11 cellular contexts compared by ENCODE assay signal in genomic region chr19:50759886-50760285, GRCh38. TPM values are rescaled to one million over a fixed set of nuclear protein-coding genes. Genes with fewer than 3 reads are reported as not detected.
A peak's percentile ranks its signal among the peaks of the same experiment; 100 is the strongest.
DNase-seq lines count a peak whose midpoint lies in the region; ATAC-seq, FAIRE-seq and TF ChIP-seq lines count a peak whose summit lies in the region.
"Had no signal": no experiment of that assay in that cellular context is flagged by ENCODE, and none has a peak within 500 bp of the region (broad histone marks: within the 10 kb centered on the region; RNA-seq: fewer than 3 reads in every experiment).

No MANE protein-coding gene starts in this region.

- ATAC-seq in activated CD4-positive, alpha-beta T cell treated with anti-CD3 and anti-CD28 coated beads for 36 hours: peak; percentile 72
- ATAC-seq in GM12878 (no peak), upper lobe of left lung (ENCODE audit: low FRiP score in 2 of 2) (no peak), HG03565 (IDR thresholded peaks at IDR 0.05; ENCODE audit: unreplicated experiment) (no peak), GM18909 (IDR thresholded peaks at IDR 0.05; ENCODE audit: poor library complexity, unreplicated experiment) (no peak)
- ATAC-seq: activated T-helper 17 cell treated with anti-CD3 and anti-CD28 coated beads, Interleukin-2, amount 50 U/mL, for 72 hours had no signal

- H3K27me3 Mint-ChIP-seq in activated CD4-positive, alpha-beta T cell treated with anti-CD3 and anti-CD28 coated beads for 36 hours: peaks cover 11% of the 10 kb centered on the region

- SMC1A ChIA-PET in GM12878 (lab: Charles Lee; ENCODE audit: uncharacterized antibody, unreplicated experiment): no interaction called here

- H3K4me1 Mint-ChIP-seq in activated CD4-positive, alpha-beta T cell treated with anti-CD3 and anti-CD28 coated beads for 36 hours: no peaks in the 10 kb centered on the region
- H3K4me1 Mint-ChIP-seq: activated T-helper 17 cell treated with anti-CD3 and anti-CD28 coated beads, Interleukin-2, amount 50 U/mL, for 72 hours; neural crest cell had no signal

- no TSS peak for BruUV-seq in GM12878 (replicated peaks; lab: Mats Ljungman, UMichigan)

- H3K4me1 ChIP-seq in GM12878 (ENCODE audit: control insufficient read depth, insufficient read depth, low read length) (no peaks in the 10 kb centered on the region), upper lobe of left lung (no peaks in the 10 kb centered on the region)

- TF ChIP-seq EP300 in GM12878 (IDR thresholded peaks at IDR 0.05; ENCODE audit: borderline replicate concordance in 1 of 2, control insufficient read depth in 1 of 2, low read depth in 2 of 2, low read length in 2 of 2) (no peak), upper lobe of left lung (IDR thresholded peaks at IDR 0.05) (no peak)

- WGBS in GM12878 (ENCODE audit: insufficient coverage, insufficient replicate concordance, low lambda C conversion rate, missing lambda C conversion rate): 38% methylated on average over 4 of the region's 4 CpGs
- 69 to 73% methylated on average over 4 of the region's 4 CpGs for WGBS in upper lobe of left lung, 2 donors

- H2AFZ ChIP-seq in GM12878 (ENCODE audit: control insufficient read depth, low read depth, low read length): peak overlapping the region; percentile 44; the same call in 1 of the 2 replicates

- H3K4me3 Mint-ChIP-seq in activated CD4-positive, alpha-beta T cell treated with anti-CD3 and anti-CD28 coated beads for 36 hours: no peak overlapping the region
- H3K4me3 Mint-ChIP-seq: activated T-helper 17 cell treated with anti-CD3 and anti-CD28 coated beads, Interleukin-2, amount 50 U/mL, for 72 hours; neural crest cell had no signal

- H3K9me3 ChIP-seq in GM12878 (replicated peaks; ENCODE audit: control insufficient read depth, insufficient read depth, low read length): no peaks in the 10 kb centered on the region; the same call in 2 of the 3 replicates
- peaks cover 0 to 5% (median 0%) of the 10 kb centered on the region in 4 donors for H3K9me3 ChIP-seq in upper lobe of left lung

- H3K27ac ChIP-seq in GM12878 (ENCODE audit: control insufficient read depth, insufficient read depth): no peak overlapping the region
- H3K27ac ChIP-seq in upper lobe of left lung: no peak overlapping the region
- H3K27ac ChIP-seq: coronary artery had no signal

- in situ Hi-C loops in GM12878 (cut with MboI): no loop called here

- H3K36me3 Mint-ChIP-seq in activated CD4-positive, alpha-beta T cell treated with anti-CD3 and anti-CD28 coated beads for 36 hours (ENCODE audit: low read depth): no peaks in the 10 kb centered on the region

- H3K27me3 ChIP-seq in GM12878 (replicated peaks in 1 of 2; ENCODE audit: control insufficient read depth in 2 of 2, insufficient read depth in 2 of 2, low read length in 1 of 2): peaks cover 0 to under 1% of the 10 kb centered on the region in 2 experiments; a peak in 1 of 4 replicates
- no peaks in the 10 kb centered on the region for H3K27me3 ChIP-seq in upper lobe of left lung

- H3K9ac ChIP-seq in GM12878 (ENCODE audit: control insufficient read depth, insufficient read depth, low read length): no peak overlapping the region

- no peak for DNase-seq in activated CD4-positive, alpha-beta T cell treated with anti-CD3 and anti-CD28 coated beads for 36 hours
- DNase-seq in activated CD4-positive, alpha-beta T cell treated with anti-CD3 and anti-CD28 coated beads for 48 hours: no peak
- DNase-seq in NAMALWA (ENCODE audit: low spot score) (peak; percentile 85), GM12878 (ENCODE audit: low read depth, low spot score) (no peak), retina (peak; percentile 26), upper lobe of left lung (no peak)

- TF ChIP-seq POLR2A in GM12878 (IDR thresholded peaks at IDR 0.05; ENCODE audit: low read depth, low read length) (no peak), upper lobe of left lung (IDR thresholded peaks at IDR 0.05) (no peak)

- no peak overlapping the region for H3K4me2 ChIP-seq in GM12878 (ENCODE audit: control insufficient read depth, insufficient read depth)

- no peaks in the 10 kb centered on the region for H3K9me3 Mint-ChIP-seq in activated CD4-positive, alpha-beta T cell treated with anti-CD3 and anti-CD28 coated beads for 36 hours (ENCODE audit: low read depth)

- H3K4me3 ChIP-seq in GM12878 (no peak overlapping the region), upper lobe of left lung (no peak overlapping the region)
- H3K4me3 ChIP-seq: coronary artery had no signal

- H3K79me2 ChIP-seq in GM12878 (ENCODE audit: control insufficient read depth, insufficient read depth, low read length): no peaks in the 10 kb centered on the region

- CTCF ChIA-PET in activated CD4-positive, alpha-beta T cell treated with anti-CD3 and anti-CD28 coated beads for 36 hours (lab: Charles Lee): interaction anchor here (0.6 to 0.7 kb wide), 3 partner anchors 18 to 838 kb away, joined by 3 read pairs; no protein-coding TSS in a partner anchor
- CTCF ChIA-PET in GM12878 (lab: Yijun Ruan, JAX): no interaction called here

- no peak for TF ChIP-seq CTCF in GM12878 (IDR thresholded peaks at IDR 0.05 in 2 of 3, conservative IDR thresholded peaks at IDR 0.05 in 1 of 3; ENCODE audit: control insufficient read depth in 2 of 3, extremely low read depth in 1 of 3, insufficient read depth in 1 of 3, low read depth in 3 of 3, low read length in 3 of 3)
- TF ChIP-seq CTCF in upper lobe of left lung (IDR thresholded peaks at IDR 0.05): no peak

- H4K20me1 ChIP-seq in GM12878 (ENCODE audit: control insufficient read depth, insufficient read depth): no peaks in the 10 kb centered on the region

- POLR2A ChIA-PET in activated CD4-positive, alpha-beta T cell treated with anti-CD3 and anti-CD28 coated beads for 36 hours (lab: Charles Lee): no interaction called here
- POLR2A ChIA-PET in GM12878 (lab: Charles Lee): no interaction called here

- FAIRE-seq in GM12878 (lab: Jason Lieb, UNC): no peak

- RAD21 ChIA-PET in GM12878 (lab: Charles Lee; ENCODE audit: unreplicated experiment): no interaction called here

- intact Hi-C loops in activated CD4-positive, alpha-beta T cell treated with anti-CD3 and anti-CD28 coated beads for 36 hours (cut with DNase I, micrococcal nuclease): no loop called here
- intact Hi-C loops in GM12878 (cut with micrococcal nuclease; ENCODE audit: unreplicated experiment): no loop called here

- H3K36me3 ChIP-seq in GM12878 (ENCODE audit: control insufficient read depth in 2 of 2, insufficient read depth in 2 of 2, low read length in 1 of 2): no peaks in the 10 kb centered on the region
- H3K36me3 ChIP-seq in upper lobe of left lung: no peaks in the 10 kb centered on the region

- TF ChIP-seq RAD21 in GM12878 (IDR thresholded peaks at IDR 0.05; ENCODE audit: insufficient read depth, low read depth, low read length): no peak

- H3K27ac Mint-ChIP-seq in activated CD4-positive, alpha-beta T cell treated with anti-CD3 and anti-CD28 coated beads for 36 hours: no peak overlapping the region
- H3K27ac Mint-ChIP-seq: activated T-helper 17 cell treated with anti-CD3 and anti-CD28 coated beads, Interleukin-2, amount 50 U/mL, for 72 hours had no signal

RNA-seq across cellular contexts. Expression of gene GPR32, which starts 10.4 kb away (rescaled TPM):
- total RNA-seq in activated CD4-positive, alpha-beta T cell treated with anti-CD3 and anti-CD28 coated beads for 36 hours: not detected
- not detected in 2 replicates for total RNA-seq in GM12878 (2013; cell fraction: nucleolus; rRNA removed)
- total RNA-seq in GM12878 (2014; rRNA removed) (not detected in 2 replicates), GM12878 (2014; rRNA removed; fragmentation: Illumina TruSeq; extraction: Trizol) (not detected in 2 replicates), GM12878 (2021) (not detected in 2 replicates), upper lobe of left lung (not detected)
- not detected for polyA plus RNA-seq in GM12878 (2011; ENCODE audit: low read depth)
- polyA plus RNA-seq in GM12878 (2011; rRNA removed) (not detected in 2 replicates), GM12878 (2014; fragmentation: Illumina TruSeq; extraction: Trizol) (not detected in 2 replicates), GM12878 (2014; fragmentation: Nextera tagmentation; extraction: Ambion mirVana) (not detected), GM12878 (2014; rRNA removed) (not detected in 2 replicates), GM12878 (2016; fragmentation: Nextera tagmentation; extraction: Ambion mirVana) (not detected)
- polyA plus RNA-seq in GM12878 (2011; cell fraction: cytosol; rRNA removed): not detected in 2 replicates
- not detected in 2 replicates for polyA plus RNA-seq in GM12878 (2011; cell fraction: nucleus; rRNA removed)
- not detected in 2 replicates for polyA plus RNA-seq in GM12878 (2012)
- polyA minus RNA-seq in GM12878 (2011; rRNA and poly(A)+ RNA removed): not detected in 2 replicates
- polyA minus RNA-seq in GM12878 (2011; cell fraction: cytosol; rRNA and poly(A)+ RNA removed): not detected in 2 replicates
- not detected in 2 replicates for polyA minus RNA-seq in GM12878 (2011; cell fraction: nucleus; rRNA and poly(A)+ RNA removed)
- total RNA-seq: activated T-helper 17 cell treated with anti-CD3 and anti-CD28 coated beads, Interleukin-2, amount 50 U/mL, for 72 hours; neural crest cell had no signal

RNA-seq across cellular contexts. Expression of gene ACP4, which starts 30.3 kb away (rescaled TPM):
- not detected for total RNA-seq in activated CD4-positive, alpha-beta T cell treated with anti-CD3 and anti-CD28 coated beads for 36 hours
- not detected in 2 replicates for total RNA-seq in GM12878 (2013; cell fraction: nucleolus; rRNA removed)
- not detected in 2 replicates for total RNA-seq in GM12878 (2014; rRNA removed)
- total RNA-seq in GM12878 (2014; rRNA removed; fragmentation: Illumina TruSeq; extraction: Trizol): not detected in 2 replicates
- total RNA-seq in GM12878 (2021): not detected in 2 replicates
- not detected for polyA plus RNA-seq in GM12878 (2011; ENCODE audit: low read depth)
- not detected in 2 replicates for polyA plus RNA-seq in GM12878 (2011; rRNA removed)
- polyA plus RNA-seq in GM12878 (2011; cell fraction: cytosol; rRNA removed): not detected in 2 replicates
- not detected in 2 replicates for polyA plus RNA-seq in GM12878 (2011; cell fraction: nucleus; rRNA removed)
- not detected in 2 replicates for polyA plus RNA-seq in GM12878 (2012)
- polyA plus RNA-seq in GM12878 (2014; fragmentation: Illumina TruSeq; extraction: Trizol): not detected in 2 replicates
- not detected for polyA plus RNA-seq in GM12878 (2014; fragmentation: Nextera tagmentation; extraction: Ambion mirVana)
- not detected in 2 replicates for polyA plus RNA-seq in GM12878 (2014; rRNA removed)
- polyA plus RNA-seq in GM12878 (2016; fragmentation: Nextera tagmentation; extraction: Ambion mirVana): not detected
- polyA minus RNA-seq in GM12878 (2011; rRNA and poly(A)+ RNA removed): not detected in 2 replicates
- polyA minus RNA-seq in GM12878 (2011; cell fraction: cytosol; rRNA and poly(A)+ RNA removed): not detected in 2 replicates
- polyA minus RNA-seq in GM12878 (2011; cell fraction: nucleus; rRNA and poly(A)+ RNA removed): not detected in 2 replicates
- not detected for total RNA-seq in upper lobe of left lung
- total RNA-seq: activated T-helper 17 cell treated with anti-CD3 and anti-CD28 coated beads, Interleukin-2, amount 50 U/mL, for 72 hours; neural crest cell had no signal

RNA-seq across cellular contexts. Expression of gene CLEC11A, which starts 36.7 kb away (rescaled TPM):
- 1 to 10 TPM in 1 of 2 experiments, under 1 TPM in 1; 0.64 to 1.0 TPM for total RNA-seq in activated CD4-positive, alpha-beta T cell treated with anti-CD3 and anti-CD28 coated beads for 36 hours
- 0.38 TPM in 1 of 2 replicates, not detected in the other for total RNA-seq in GM12878 (2013; cell fraction: nucleolus; rRNA removed)
- total RNA-seq in GM12878 (2014; rRNA removed): not detected in 2 replicates
- total RNA-seq in GM12878 (2014; rRNA removed; fragmentation: Illumina TruSeq; extraction: Trizol): not detected in 2 replicates
- total RNA-seq in GM12878 (2021): not detected in 2 replicates
- polyA plus RNA-seq in GM12878 (2011; ENCODE audit: low read depth): not detected
- not detected in 2 replicates for polyA plus RNA-seq in GM12878 (2011; rRNA removed)
- polyA plus RNA-seq in GM12878 (2011; cell fraction: cytosol; rRNA removed): not detected in 2 replicates
- not detected in 2 replicates for polyA plus RNA-seq in GM12878 (2011; cell fraction: nucleus; rRNA removed)
- not detected in 2 replicates for polyA plus RNA-seq in GM12878 (2012)
- not detected in 2 replicates for polyA plus RNA-seq in GM12878 (2014; fragmentation: Illumina TruSeq; extraction: Trizol)
- not detected for polyA plus RNA-seq in GM12878 (2014; fragmentation: Nextera tagmentation; extraction: Ambion mirVana)
- polyA plus RNA-seq in GM12878 (2014; rRNA removed): 0.09 TPM in 1 of 2 replicates, not detected in the other
- polyA plus RNA-seq in GM12878 (2016; fragmentation: Nextera tagmentation; extraction: Ambion mirVana): not detected
- not detected in 2 replicates for polyA minus RNA-seq in GM12878 (2011; rRNA and poly(A)+ RNA removed)
- not detected in 2 replicates for polyA minus RNA-seq in GM12878 (2011; cell fraction: cytosol; rRNA and poly(A)+ RNA removed)
- not detected in 2 replicates for polyA minus RNA-seq in GM12878 (2011; cell fraction: nucleus; rRNA and poly(A)+ RNA removed)
- total RNA-seq in upper lobe of left lung: 10 to 100 TPM in 4 of 6 donors, 1 to 10 TPM in 2; 3.9 to 19.6 (median 15.9) TPM

RNA-seq across cellular contexts. Expression of gene SHANK1, which starts 40.3 kb away (rescaled TPM):
- not detected for total RNA-seq in activated CD4-positive, alpha-beta T cell treated with anti-CD3 and anti-CD28 coated beads for 36 hours
- not detected in 2 replicates for total RNA-seq in GM12878 (2013; cell fraction: nucleolus; rRNA removed)
- total RNA-seq in GM12878 (2014; rRNA removed) (not detected in 2 replicates), GM12878 (2014; rRNA removed; fragmentation: Illumina TruSeq; extraction: Trizol) (not detected in 2 replicates), GM12878 (2021) (not detected in 2 replicates), upper lobe of left lung (under 1 TPM in 2 of 6 donors, not detected in 4; 0.40 to 0.54 TPM)
- not detected for polyA plus RNA-seq in GM12878 (2011; ENCODE audit: low read depth)
- polyA plus RNA-seq in GM12878 (2011; rRNA removed) (not detected in 2 replicates), GM12878 (2014; fragmentation: Illumina TruSeq; extraction: Trizol) (not detected in 2 replicates), GM12878 (2014; fragmentation: Nextera tagmentation; extraction: Ambion mirVana) (not detected), GM12878 (2014; rRNA removed) (not detected in 2 replicates), GM12878 (2016; fragmentation: Nextera tagmentation; extraction: Ambion mirVana) (not detected)
- not detected in 2 replicates for polyA plus RNA-seq in GM12878 (2011; cell fraction: cytosol; rRNA removed)
- 0.03 TPM in 1 of 2 replicates, not detected in the other for polyA plus RNA-seq in GM12878 (2011; cell fraction: nucleus; rRNA removed)
- polyA plus RNA-seq in GM12878 (2012): not detected in 2 replicates
- polyA minus RNA-seq in GM12878 (2011; rRNA and poly(A)+ RNA removed): not detected in 2 replicates
- polyA minus RNA-seq in GM12878 (2011; cell fraction: cytosol; rRNA and poly(A)+ RNA removed): not detected in 2 replicates
- not detected in 2 replicates for polyA minus RNA-seq in GM12878 (2011; cell fraction: nucleus; rRNA and poly(A)+ RNA removed)
- total RNA-seq: activated T-helper 17 cell treated with anti-CD3 and anti-CD28 coated beads, Interleukin-2, amount 50 U/mL, for 72 hours had no signal

Comparison
In these comparisons a context has a peak if more than half of its experiments do, and no peak if none do; other contexts are left out.
1. DNase-seq: peak in NAMALWA (single experiment) and retina (single experiment); none in activated CD4-positive, alpha-beta T cell treated with anti-CD3 and anti-CD28 coated beads for 36 hours (single experiment), activated CD4-positive, alpha-beta T cell treated with anti-CD3 and anti-CD28 coated beads for 48 hours (single experiment), GM12878 (single experiment) and upper lobe of left lung (0 of 2).